ENCODE assay signal across 8 cellular contexts in the genomic region with DNA sequence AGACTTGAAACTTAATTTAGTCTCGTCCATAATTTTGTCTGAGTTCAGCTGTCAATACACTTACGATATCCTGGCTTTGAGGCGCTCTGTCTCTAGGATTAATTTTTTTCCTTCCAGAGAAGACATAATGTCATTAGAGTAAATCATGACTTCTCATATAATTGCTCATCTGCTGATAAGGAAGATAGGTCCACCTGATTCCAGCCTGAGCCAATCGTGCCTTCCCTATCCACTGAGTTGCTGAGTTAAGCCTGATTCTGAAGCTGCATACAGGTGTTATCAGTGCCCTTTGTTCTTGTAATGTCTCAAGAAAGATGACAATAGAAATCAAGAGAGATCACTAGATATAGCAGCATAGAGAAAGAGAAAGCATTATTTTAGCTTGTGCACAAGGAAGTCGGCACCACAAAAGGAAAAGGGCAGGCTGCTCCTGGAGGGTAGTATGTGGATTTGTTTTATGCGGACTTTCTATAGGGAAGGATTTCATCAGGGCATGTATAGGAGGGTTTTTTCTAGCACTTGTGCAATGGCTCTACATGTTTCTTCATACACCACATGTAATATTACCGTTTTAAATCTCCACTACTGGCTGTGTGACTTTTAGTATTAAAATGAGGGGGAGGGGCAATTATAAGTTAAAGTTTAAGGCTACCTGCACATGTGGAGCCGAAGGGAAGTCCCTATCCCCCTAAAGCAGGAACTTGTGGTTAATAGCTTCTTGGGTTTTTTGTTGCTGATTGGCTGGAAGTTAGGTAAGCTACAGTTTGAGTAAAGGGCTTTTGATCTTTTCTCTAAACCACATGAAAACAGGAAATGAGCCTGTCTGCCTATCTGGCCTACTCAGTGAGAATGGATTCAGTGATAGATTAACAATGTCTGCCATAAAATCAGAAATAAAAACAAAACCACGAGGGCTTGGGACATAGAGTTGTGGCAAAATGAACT.
DNase-seq lines count a peak whose midpoint lies in the region; ATAC-seq lines count a peak whose summit lies in the region.

No MANE protein-coding gene starts in this region.

- ATAC-seq in GM21390 (IDR thresholded peaks at IDR 0.05; ENCODE audit: unreplicated experiment) (peak; percentile 94), HG03558 (IDR thresholded peaks at IDR 0.05; ENCODE audit: extremely low read depth, unreplicated experiment) (peak; percentile 99)

- peak; percentile 1 for DNase-seq in EL
- peak; percentile 28 to 39 for DNase-seq in activated CD4-positive, alpha-beta T cell treated with anti-CD3 and anti-CD28 coated beads for 4 hours
- DNase-seq in kidney tubule cell (ENCODE audit: low spot score), result peak; percentile 37
- DNase-seq in ecto neural progenitor cell (ENCODE audit: low spot score), result no peak
- no peak for DNase-seq in activated CD8-positive, alpha-beta memory T cell treated with anti-CD3 and anti-CD28 coated beads, Interleukin-2, amount 50 U/mL, for 4 hours
- DNase-seq in HPDE6-E6E7 (ENCODE audit: extremely low spot score), result no peak

Comparison
In these comparisons a context has a peak if more than half of its experiments do, and no peak if none do; other contexts are left out.
1. DNase-seq: peak in EL (single experiment), activated CD4-positive, alpha-beta T cell treated with anti-CD3 and anti-CD28 coated beads for 4 hours (2 of 2) and kidney tubule cell (single experiment); none in ecto neural progenitor cell (single experiment), activated CD8-positive, alpha-beta memory T cell treated with anti-CD3 and anti-CD28 coated beads, Interleukin-2, amount 50 U/mL, for 4 hours (single experiment) and HPDE6-E6E7 (single experiment).